In genomic region chr20:36466089-36466488, GRCh38 we compare ENCODE assay signal across 1 cellular context.
TF ChIP-seq lines count a peak whose summit lies in the region.

No MANE protein-coding gene starts in this region.

TF ChIP-seq in GM12878, 131 proteins besides CTCF, POLR2A, EP300 and RAD21 (continued from another document):
- no peak for TF ChIP-seq BHLHE40 (IDR thresholded peaks at IDR 0.05; ENCODE audit: borderline replicate concordance in 1 of 2, low read depth in 2 of 2, low read length in 1 of 2)
- TF ChIP-seq NFYA (IDR thresholded peaks at IDR 0.05; ENCODE audit: borderline replicate concordance, low read depth, low read length): no peak
- no peak for TF ChIP-seq MTA3 (IDR thresholded peaks at IDR 0.05; ENCODE audit: borderline replicate concordance, low read length)
- TF ChIP-seq FOXK2 (IDR thresholded peaks at IDR 0.05): no peak
- TF ChIP-seq SIX5 (IDR thresholded peaks at IDR 0.05; ENCODE audit: low read depth, low read length, severe bottlenecking): no peak
- no peak for TF ChIP-seq ZNF24 (IDR thresholded peaks at IDR 0.05)
- TF ChIP-seq SREBF1 (IDR thresholded peaks at IDR 0.05; ENCODE audit: low read length): no peak
- TF ChIP-seq PAX5 (IDR thresholded peaks at IDR 0.05; ENCODE audit: borderline replicate concordance, low read depth, low read length): no peak
- TF ChIP-seq ETV6 (conservative IDR thresholded peaks at IDR 0.05 in 1 of 2, IDR thresholded peaks at IDR 0.05 in 1 of 2; ENCODE audit: borderline replicate concordance in 1 of 2, low read depth in 1 of 2): no peak
